8 cellular contexts compared by ENCODE assay signal in genomic region chr1:36160949-36161485, GRCh38. TPM values are rescaled to one million over a fixed set of nuclear protein-coding genes. Genes with fewer than 3 reads are reported as not detected.
A peak's percentile ranks its signal among the peaks of the same experiment; 100 is the strongest.
DNase-seq lines count a peak whose midpoint lies in the region; TF ChIP-seq lines count a peak whose summit lies in the region.

No MANE protein-coding gene starts in this region.

- peak overlapping the region; percentile 66 for H3K4me3 ChIP-seq in WI38 (ENCODE audit: low read depth, low read length)

- H3K4me1 Mint-ChIP-seq in chondrocyte (ENCODE audit: low read depth) = peaks cover 68% of the 10 kb centered on the region

- peak overlapping the region; percentile 70 for H3K4me3 Mint-ChIP-seq in chondrocyte (ENCODE audit: unreplicated experiment)

- peak overlapping the region; percentile 87 for H3K27ac ChIP-seq in KOPT-K1 (ENCODE audit: low read depth, low read length, poor library complexity, severe bottlenecking)

- no peaks in the 10 kb centered on the region for H3K9me3 ChIP-seq in KOPT-K1 (ENCODE audit: insufficient read depth, low read length, poor library complexity, severe bottlenecking)

- DNase-seq in GF-D8 (lab: John Stamatoyannopoulos, UW) (peak; percentile 67), chondrocyte (ENCODE audit: low spot score) (no peak), kidney tubule cell (ENCODE audit: low spot score) (peak; percentile 76), NCI-H1417 treated with DMSO at 0.1 percent for 48 hours (lab: John Stamatoyannopoulos, UW) (no peak), NCI-H2196 (lab: John Stamatoyannopoulos, UW; ENCODE audit: unreplicated experiment) (no peak)
- DNase-seq in stimulated activated CD4-positive, alpha-beta T cell treated with anti-CD3 and anti-CD28 coated beads, Interleukin-2, amount 100 ng/mL, for 24 hours = peak; percentile 69 to 78

- no peaks in the 10 kb centered on the region for H3K9me3 Mint-ChIP-seq in chondrocyte (ENCODE audit: low read depth)

- no peaks in the 10 kb centered on the region for H3K27me3 Mint-ChIP-seq in chondrocyte (ENCODE audit: low read depth)

- H3K27ac Mint-ChIP-seq in chondrocyte (ENCODE audit: unreplicated experiment) = peak overlapping the region; percentile 89

- TF ChIP-seq CTCF in WI38 (IDR thresholded peaks at IDR 0.05; ENCODE audit: low read depth, low read length) (no peak; the same call in 1 of the 2 replicates), chondrocyte (IDR thresholded peaks at IDR 0.05) (peak; percentile 74)

- peaks cover 4% of the 10 kb centered on the region for H3K36me3 Mint-ChIP-seq in chondrocyte (ENCODE audit: low read depth)

- H3K36me3 ChIP-seq in KOPT-K1 (ENCODE audit: insufficient read depth, low read length) = peaks cover 29% of the 10 kb centered on the region; the same call in 1 of the 2 replicates

RNA-seq across cellular contexts. Expression of gene MAP7D1, which starts 5.1 kb away (rescaled TPM):
- total RNA-seq in chondrocyte = 159 to 177 TPM (median 173 TPM) in 3 replicates

RNA-seq across cellular contexts. Expression of gene TRAPPC3, which starts 11.7 kb away (rescaled TPM):
- total RNA-seq in chondrocyte = 67.7 to 74.5 TPM (median 69.7 TPM) in 3 replicates

RNA-seq across cellular contexts. Expression of gene COL8A2, which starts 36.0 kb away (rescaled TPM):
- total RNA-seq in chondrocyte = 10.8 to 18.1 TPM (median 17.4 TPM) in 3 replicates

Comparison
In these comparisons a context has a peak if more than half of its experiments do, and no peak if none do; other contexts are left out.
1. DNase-seq: peak in GF-D8 (single experiment), kidney tubule cell (single experiment) and stimulated activated CD4-positive, alpha-beta T cell treated with anti-CD3 and anti-CD28 coated beads, Interleukin-2, amount 100 ng/mL, for 24 hours (2 of 2); none in chondrocyte (single experiment), NCI-H1417 treated with DMSO at 0.1 percent for 48 hours (single experiment) and NCI-H2196 (single experiment).